Comparison of ENCODE assay signal across 1 cellular context in genomic region chr12:92987362-92987761, GRCh38.
A peak's percentile ranks its signal among the peaks of the same experiment; 100 is the strongest.
TF ChIP-seq lines count a peak whose summit lies in the region.

No MANE protein-coding gene starts in this region.

TF ChIP-seq in HepG2, 621 proteins besides CTCF, POLR2A, EP300 and RAD21 (continues in another document):
- TF ChIP-seq ZBTB46 (CRISPR knock-in tag; IDR thresholded peaks at IDR 0.05; ENCODE audit: borderline replicate concordance) (no peak), PHF20 (CRISPR knock-in tag; IDR thresholded peaks at IDR 0.05) (no peak), RBAK (CRISPR knock-in tag; IDR thresholded peaks at IDR 0.05) (no peak), LCORL (IDR thresholded peaks at IDR 0.05) (no peak), LCORL (CRISPR knock-in tag; IDR thresholded peaks at IDR 0.05) (no peak), ZNF614 (CRISPR knock-in tag; IDR thresholded peaks at IDR 0.05; ENCODE audit: borderline replicate concordance) (peak; percentile 40; the same call in 1 of the 2 replicates), ZNF850 (CRISPR knock-in tag; conservative IDR thresholded peaks at IDR 0.05) (no peak), E2F5 (CRISPR knock-in tag; conservative IDR thresholded peaks at IDR 0.05) (no peak), MAX (IDR thresholded peaks at IDR 0.05) (no peak), PPARG (CRISPR knock-in tag; conservative IDR thresholded peaks at IDR 0.05) (0 out of 2 replicates have a peak, but pooled peaks have one; percentile 11), ELK4 (CRISPR knock-in tag; IDR thresholded peaks at IDR 0.05; ENCODE audit: borderline replicate concordance) (no peak), FOXC1 (CRISPR knock-in tag; IDR thresholded peaks at IDR 0.05; ENCODE audit: borderline replicate concordance) (no peak), MTA3 (CRISPR knock-in tag; IDR thresholded peaks at IDR 0.05) (no peak), NFE2L2 (IDR thresholded peaks at IDR 0.05; ENCODE audit: low read length) (no peak), ZBTB34 (CRISPR knock-in tag; IDR thresholded peaks at IDR 0.05) (no peak), ZNF607 (CRISPR knock-in tag; IDR thresholded peaks at IDR 0.05; ENCODE audit: borderline replicate concordance) (no peak), ZNF687 (CRISPR knock-in tag; IDR thresholded peaks at IDR 0.05) (no peak), KAT8 (CRISPR knock-in tag; IDR thresholded peaks at IDR 0.05) (0 out of 2 replicates have a peak, but pooled peaks have one; percentile 10), FOXA3 (CRISPR knock-in tag; IDR thresholded peaks at IDR 0.05) (0 out of 2 replicates have a peak, but pooled peaks have one; percentile 7), ZGPAT (CRISPR knock-in tag; IDR thresholded peaks at IDR 0.05) (0 out of 2 replicates have a peak, but pooled peaks have one; percentile 14), ZNF609 (CRISPR knock-in tag; IDR thresholded peaks at IDR 0.05; ENCODE audit: borderline replicate concordance) (no peak), KDM1A (CRISPR knock-in tag; IDR thresholded peaks at IDR 0.05) (no peak), ARID5B (CRISPR knock-in tag; IDR thresholded peaks at IDR 0.05) (0 out of 2 replicates have a peak, but pooled peaks have one; percentile 24), THYN1 (CRISPR knock-in tag; IDR thresholded peaks at IDR 0.05; ENCODE audit: borderline replicate concordance, low read depth) (no peak), MIXL1 (CRISPR knock-in tag; IDR thresholded peaks at IDR 0.05) (peak; percentile 63; the same call in 1 of the 2 replicates), TFAP4 (IDR thresholded peaks at IDR 0.05; ENCODE audit: borderline replicate concordance, low read depth) (no peak), ARNTL (CRISPR knock-in tag; IDR thresholded peaks at IDR 0.05) (no peak), HMGXB4 (CRISPR knock-in tag; IDR thresholded peaks at IDR 0.05; ENCODE audit: borderline replicate concordance in 1 of 2, low read depth in 1 of 2) (0 out of 4 replicates have a peak, but pooled peaks of 1 of the 2 experiments have one; percentile 25), HNRNPLL (IDR thresholded peaks at IDR 0.05; ENCODE audit: low read depth, low read length, poor library complexity, severe bottlenecking) (no peak)
